1 cellular context compared by ENCODE assay signal in genomic region chr6:152975204-152975915, GRCh38.
A peak's percentile ranks its signal among the peaks of the same experiment; 100 is the strongest.
TF ChIP-seq lines count a peak whose summit lies in the region.

No MANE protein-coding gene starts in this region.

TF ChIP-seq in GM12878, 131 proteins besides CTCF, POLR2A, EP300 and RAD21:
- TF ChIP-seq BCLAF1 (IDR thresholded peaks at IDR 0.05) (peak; percentile 86), SUZ12 (IDR thresholded peaks at IDR 0.05; ENCODE audit: unreplicated experiment) (no peak), NFIC (IDR thresholded peaks at IDR 0.05; ENCODE audit: low read depth, low read length) (no peak), TCF7 (IDR thresholded peaks at IDR 0.05; ENCODE audit: borderline replicate concordance) (no peak), PKNOX1 (IDR thresholded peaks at IDR 0.05) (peak; percentile 31; the same call in 1 of the 2 replicates), SREBF1 (IDR thresholded peaks at IDR 0.05; ENCODE audit: low read length) (peak; percentile 76), KLF5 (IDR thresholded peaks at IDR 0.05; ENCODE audit: partially characterized antibody) (peak; percentile 89), NFYA (IDR thresholded peaks at IDR 0.05; ENCODE audit: borderline replicate concordance, low read depth, low read length) (no peak), SKIL (IDR thresholded peaks at IDR 0.05; ENCODE audit: low read depth, poor library complexity, severe bottlenecking) (peak; percentile 61), FOXK2 (IDR thresholded peaks at IDR 0.05) (peak; percentile 94), MXI1 (IDR thresholded peaks at IDR 0.05; ENCODE audit: low read depth, low read length) (0 out of 2 replicates have a peak, but pooled peaks have one; percentile 36), SMAD1 (IDR thresholded peaks at IDR 0.05; ENCODE audit: low read depth, partially characterized antibody) (no peak), NR2F1 (conservative IDR thresholded peaks at IDR 0.05) (no peak), JUND (IDR thresholded peaks at IDR 0.05; ENCODE audit: low read depth, low read length) (peak; percentile 61; the same call in 1 of the 2 replicates), ATF7 (IDR thresholded peaks at IDR 0.05; ENCODE audit: low read depth) (peak; percentile 97), CHD1 (IDR thresholded peaks at IDR 0.05; ENCODE audit: low read depth, low read length) (peak; percentile 90; the same call in 1 of the 2 replicates), BHLHE40 (IDR thresholded peaks at IDR 0.05; ENCODE audit: borderline replicate concordance in 1 of 2, low read depth in 2 of 2, low read length in 1 of 2) (peak; percentile 40 to 73; a peak in 2 of 4 replicates)
- TF ChIP-seq, protein P1, sequence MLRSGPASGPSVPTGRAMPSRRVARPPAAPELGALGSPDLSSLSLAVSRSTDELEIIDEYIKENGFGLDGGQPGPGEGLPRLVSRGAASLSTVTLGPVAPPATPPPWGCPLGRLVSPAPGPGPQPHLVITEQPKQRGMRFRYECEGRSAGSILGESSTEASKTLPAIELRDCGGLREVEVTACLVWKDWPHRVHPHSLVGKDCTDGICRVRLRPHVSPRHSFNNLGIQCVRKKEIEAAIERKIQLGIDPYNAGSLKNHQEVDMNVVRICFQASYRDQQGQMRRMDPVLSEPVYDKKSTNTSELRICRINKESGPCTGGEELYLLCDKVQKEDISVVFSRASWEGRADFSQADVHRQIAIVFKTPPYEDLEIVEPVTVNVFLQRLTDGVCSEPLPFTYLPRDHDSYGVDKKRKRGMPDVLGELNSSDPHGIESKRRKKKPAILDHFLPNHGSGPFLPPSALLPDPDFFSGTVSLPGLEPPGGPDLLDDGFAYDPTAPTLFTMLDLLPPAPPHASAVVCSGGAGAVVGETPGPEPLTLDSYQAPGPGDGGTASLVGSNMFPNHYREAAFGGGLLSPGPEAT (IDR thresholded peaks at IDR 0.05; ENCODE audit: low read depth) = 0 out of 2 replicates have a peak, but pooled peaks have one; percentile 33
